In genomic region chr22:30425616-30426394, GRCh38 we compare ENCODE assay signal across 8 cellular contexts. TPM values are rescaled to one million over a fixed set of nuclear protein-coding genes. Genes with fewer than 3 reads are reported as not detected.
DNase-seq lines count a peak whose midpoint lies in the region; ATAC-seq, FAIRE-seq and TF ChIP-seq lines count a peak whose summit lies in the region.

A gene with protein sequence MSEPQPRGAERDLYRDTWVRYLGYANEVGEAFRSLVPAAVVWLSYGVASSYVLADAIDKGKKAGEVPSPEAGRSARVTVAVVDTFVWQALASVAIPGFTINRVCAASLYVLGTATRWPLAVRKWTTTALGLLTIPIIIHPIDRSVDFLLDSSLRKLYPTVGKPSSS (plus strand): TSS chr22:30425768. CDS start chr22:30425880, 112 bp downstream.

- H3K36me3 Mint-ChIP-seq in T-cell, result peaks cover 12% of the 10 kb centered on the region
- peaks cover 5% of the 10 kb centered on the region for H3K36me3 Mint-ChIP-seq in astrocyte (ENCODE audit: low read depth, unreplicated experiment)

- no peaks in the 10 kb centered on the region for H3K9me3 ChIP-seq in astrocyte (ENCODE audit: insufficient read depth, low read depth, low read length)

- H3K27me3 ChIP-seq in astrocyte (ENCODE audit: insufficient read depth, low read length), result no peaks in the 10 kb centered on the region

- H3K4me3 ChIP-seq in LNCaP clone FGC (ENCODE audit: low read depth, low read length), result peak within 1 kb of the TSS; percentile 66
- H3K4me3 ChIP-seq in astrocyte (ENCODE audit: insufficient read depth, low read depth, low read length), result peak within 1 kb of the TSS; percentile 62

- peaks cover 54% of the 10 kb centered on the region for H3K4me1 ChIP-seq in astrocyte (ENCODE audit: insufficient read depth, low read length)

- DNase-seq in EH (ENCODE audit: low read depth) (peak; percentile 69), LNCaP clone FGC (ENCODE audit: low read depth) (no peak), T-cell (peak in 33 of 34 experiments; percentile 15 to 63 (median 36)), astrocyte (ENCODE audit: low read depth) (peak; percentile 54), hepatic stellate cell (ENCODE audit: low spot score) (peak; percentile 71), renal cortical epithelial cell (ENCODE audit: low read depth) (peak; percentile 47)

- ATAC-seq in T-cell (replicated peaks in 1 of 4) (peak in 1 of 4 experiments; percentile 4), GM19351 (IDR thresholded peaks at IDR 0.05; ENCODE audit: unreplicated experiment) (no peak), HG02588 (IDR thresholded peaks at IDR 0.05; ENCODE audit: unreplicated experiment) (no peak)

- H4K20me1 ChIP-seq in astrocyte (ENCODE audit: insufficient read depth, low read length), result no peaks in the 10 kb centered on the region

- H3K27me3 Mint-ChIP-seq in T-cell (no peaks in the 10 kb centered on the region), astrocyte (ENCODE audit: low read depth, unreplicated experiment) (no peaks in the 10 kb centered on the region)

- no peaks in the 10 kb centered on the region for H3K79me2 ChIP-seq in astrocyte (ENCODE audit: insufficient read depth, low read length)

- CTCF ChIA-PET in T-cell (lab: Charles Lee), result interaction anchor here (0.6 to 2.7 kb wide), 12 partner anchors 10 to 319 kb away, joined by 3 to 12 read pairs (median 5); partner anchors contain the start of genes CASTOR1 (in 1 of the 2), RNF215 (in 1 of the 2) and SEC14L2 (in 1 of the 2)

- peak within 1 kb of the TSS; percentile 61 for H2AFZ ChIP-seq in astrocyte (ENCODE audit: low read depth, low read length)

- H3K4me1 Mint-ChIP-seq in T-cell (peaks cover 50 to 55% (median 55%) of the 10 kb centered on the region in 3 donors), astrocyte (ENCODE audit: low read depth, unreplicated experiment) (peaks cover 23% of the 10 kb centered on the region)

- H3K9me3 Mint-ChIP-seq in T-cell, result no peaks in the 10 kb centered on the region
- H3K9me3 Mint-ChIP-seq in astrocyte (ENCODE audit: unreplicated experiment), result no peaks in the 10 kb centered on the region

- POLR2A ChIA-PET in T-cell (lab: Charles Lee), result interaction anchor here in 1 of 2 donors (0.6 to 1.0 kb wide), 2 partner anchors 12 to 858 kb away, joined by 3 read pairs; no protein-coding TSS in a partner anchor

- peaks cover 3% of the 10 kb centered on the region for H3K36me3 ChIP-seq in astrocyte (ENCODE audit: insufficient read depth, low read length)

- H3K27ac Mint-ChIP-seq in T-cell, result peak within 1 kb of the TSS; percentile 96 to 99
- H3K27ac Mint-ChIP-seq in astrocyte (ENCODE audit: unreplicated experiment), result peak within 1 kb of the TSS; percentile 100

- peak within 1 kb of the TSS; percentile 92 to 97 (median 95) for H3K4me3 Mint-ChIP-seq in T-cell
- H3K4me3 Mint-ChIP-seq in astrocyte (ENCODE audit: unreplicated experiment), result peak within 1 kb of the TSS; percentile 87

- FAIRE-seq in astrocyte (lab: Jason Lieb, UNC), result no peak

- peak within 1 kb of the TSS; percentile 98 for H3K27ac ChIP-seq in astrocyte (ENCODE audit: low read depth, low read length)

- H3K4me2 ChIP-seq in astrocyte (ENCODE audit: low read length), result peak within 1 kb of the TSS; percentile 90

- TF ChIP-seq CTCF in LNCaP clone FGC (IDR thresholded peaks at IDR 0.05; ENCODE audit: control insufficient read depth, extremely low read depth, insufficient read depth) (no peak), astrocyte (IDR thresholded peaks at IDR 0.05; ENCODE audit: insufficient read depth, low read depth, low read length) (no peak)

- peak within 1 kb of the TSS; percentile 93 for H3K9ac ChIP-seq in astrocyte (ENCODE audit: low read length)

RNA-seq across cellular contexts. Expression of the gene that starts here (rescaled TPM):
- total RNA-seq in T-cell, result 10 to 100 TPM; 22.7 to 59.2 (median 29.4) TPM
- 10.6 and 13.0 TPM in 2 replicates for total RNA-seq in astrocyte
- total RNA-seq in renal cortical epithelial cell, result 26.5 and 45.3 TPM in 2 replicates
